Comparison of ENCODE assay signal across 19 cellular contexts in the genomic region with DNA sequence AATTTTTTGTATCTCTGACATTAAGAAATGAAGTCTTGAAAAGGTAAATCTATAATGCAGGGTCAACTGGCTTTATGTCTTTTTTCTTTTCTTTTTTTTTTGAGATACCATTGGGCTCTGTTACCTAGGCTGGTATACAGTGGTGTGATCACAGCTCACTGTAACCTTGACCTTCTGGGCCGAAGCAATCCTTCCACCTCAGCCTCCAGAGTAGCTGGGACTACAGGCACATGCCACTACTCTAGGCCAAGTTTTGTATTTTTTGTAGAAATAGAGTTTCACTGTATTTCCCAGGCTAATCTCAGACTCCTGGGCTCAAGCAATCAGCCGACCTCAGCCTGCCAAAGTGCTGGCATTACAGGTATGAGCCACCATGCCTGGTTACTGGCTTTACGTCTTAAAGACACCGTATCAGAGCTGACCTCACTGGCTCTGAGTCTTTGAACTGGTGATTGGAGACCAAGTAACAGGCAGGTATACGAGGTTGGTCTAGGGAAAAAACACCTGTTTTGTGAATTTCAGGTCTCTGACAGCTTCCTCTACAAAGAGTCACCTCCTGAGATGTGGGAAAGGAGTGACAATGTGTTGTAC.
DNase-seq lines count a peak whose midpoint lies in the region; ATAC-seq, FAIRE-seq and TF ChIP-seq lines count a peak whose summit lies in the region.
"Had no signal": no experiment of that assay in that cellular context is flagged by ENCODE, and none has a peak within 500 bp of the region (broad histone marks: within the 10 kb centered on the region; RNA-seq: fewer than 3 reads in every experiment).

No MANE protein-coding gene starts in this region.

- H3K9me3 ChIP-seq in K562 (replicated peaks; ENCODE audit: control insufficient read depth, insufficient read depth, low read depth, low read length) (no peaks in the 10 kb centered on the region), kidney (ENCODE audit: control insufficient read depth in 1 of 2, low read length in 2 of 2) (no peaks in the 10 kb centered on the region), right lobe of liver (no peaks in the 10 kb centered on the region), small intestine (ENCODE audit: control insufficient read depth, low read depth) (no peaks in the 10 kb centered on the region)

- ATAC-seq in K562 (0 out of 3 replicates have a peak, but pooled peaks have one; percentile 22), right lobe of liver (peak; percentile 43 to 75 (median 67)), HG03439 (IDR thresholded peaks at IDR 0.05; ENCODE audit: unreplicated experiment) (no peak), HG02798 (IDR thresholded peaks at IDR 0.05; ENCODE audit: poor library complexity, unreplicated experiment) (no peak)
- ATAC-seq: CD8-positive, alpha-beta T cell had no signal

- H3K9ac ChIP-seq in K562 (ENCODE audit: insufficient read depth in 1 of 2, low read depth in 2 of 2, low read length in 2 of 2): no peak overlapping the region
- H3K9ac ChIP-seq in kidney (ENCODE audit: low read length in 2 of 2): no peak overlapping the region
- H3K9ac ChIP-seq: BLaER1 treated with 17β-estradiol and CSF1 and Interleukin-3, amounts not matched to agents 10 nM and 100 nM had no signal

- WGBS in K562 (ENCODE audit: insufficient coverage, low coverage, missing lambda C conversion rate): 18% methylated on average over 5 of the region's 5 CpGs
- WGBS in right lobe of liver (ENCODE audit: insufficient coverage, low coverage, low lambda C conversion rate, missing lambda C conversion rate): 64% methylated on average over 4 of the region's 5 CpGs
- WGBS in small intestine, 3 donors: 36 to 73% (median 37%) methylated on average over 5 of the region's 5 CpGs

- BruUV-seq in K562 (replicated peaks; lab: Mats Ljungman, UMichigan): no TSS peak

- no peak for FAIRE-seq in K562 (lab: Jason Lieb, UNC)
- FAIRE-seq in kidney (lab: Jason Lieb, UNC): no peak
- FAIRE-seq in small intestine (lab: Jason Lieb, UNC): no peak
- FAIRE-seq: H1 had no signal

- H3K4me1 ChIP-seq in K562 (replicated peaks in 1 of 2; ENCODE audit: control insufficient read depth in 2 of 2, insufficient read depth in 2 of 2, low read length in 2 of 2) (no peaks in the 10 kb centered on the region), kidney (ENCODE audit: control insufficient read depth in 1 of 2, insufficient read depth in 1 of 2, low read depth in 1 of 2, low read length in 2 of 2) (peaks cover 0 to 12% of the 10 kb centered on the region in 2 donors), right lobe of liver (peaks cover 0 to 25% (median 5%) of the 10 kb centered on the region in 4 donors), small intestine (ENCODE audit: control insufficient read depth in 2 of 2, insufficient read depth in 1 of 2, low read depth in 1 of 2, low read length in 1 of 2) (peaks cover 1 to 4% of the 10 kb centered on the region in 2 donors)
- H3K4me1 ChIP-seq: BLaER1 treated with 17β-estradiol and CSF1 and Interleukin-3, amounts not matched to agents 10 nM and 100 nM had no signal

- no peak overlapping the region for H3K4me2 ChIP-seq in K562 (ENCODE audit: insufficient read depth, low read length)
- H3K4me2 ChIP-seq: BLaER1 treated with 17β-estradiol and CSF1 and Interleukin-3, amounts not matched to agents 10 nM and 100 nM had no signal

- TF ChIP-seq RAD21 in K562 (CRISPR knock-in tag; conservative IDR thresholded peaks at IDR 0.05 in 1 of 2, IDR thresholded peaks at IDR 0.05 in 1 of 2): no peak

- no peak for TF ChIP-seq EP300 in K562 (IDR thresholded peaks at IDR 0.05; ENCODE audit: low read length)

- TF ChIP-seq POLR2A in K562 (conservative IDR thresholded peaks at IDR 0.05): no peak
- TF ChIP-seq POLR2A in right lobe of liver (IDR thresholded peaks at IDR 0.05): no peak

- H3K4me3 Mint-ChIP-seq in glutamatergic neuron (ENCODE audit: unreplicated experiment): no peak overlapping the region
- H3K4me3 Mint-ChIP-seq: B cell; CD8-positive, alpha-beta T cell; H9 had no signal

- H3K4me3 ChIP-seq in K562 (no peak overlapping the region), kidney (ENCODE audit: low read length in 2 of 2) (no peak overlapping the region), right lobe of liver (no peak overlapping the region), small intestine (ENCODE audit: low read depth in 1 of 2, low read length in 2 of 2) (no peak overlapping the region)
- H3K4me3 ChIP-seq: BLaER1 treated with 17β-estradiol and CSF1 and Interleukin-3, amounts not matched to agents 10 nM and 100 nM had no signal

- H3K9me1 ChIP-seq in K562 (ENCODE audit: control insufficient read depth, insufficient read depth, low read length): no peaks in the 10 kb centered on the region

- CTCF ChIA-PET in K562 (lab: Yijun Ruan, JAX; ENCODE audit: low intra/inter-chr PET ratio): no interaction called here

- no peaks in the 10 kb centered on the region for H4K20me1 ChIP-seq in K562 (replicated peaks; ENCODE audit: control insufficient read depth, insufficient read depth, low read length)
- H4K20me1 ChIP-seq: BLaER1 treated with 17β-estradiol and CSF1 and Interleukin-3, amounts not matched to agents 10 nM and 100 nM had no signal

- H3K27ac ChIP-seq in K562 (ENCODE audit: extremely low read depth, low read depth, low read length) (no peak overlapping the region), kidney (ENCODE audit: low read depth in 2 of 2, low read length in 2 of 2) (peak overlapping the region; percentile 9 to 33), right lobe of liver (peak overlapping the region in 2 of 3 donors; percentile 48 to 64), small intestine (ENCODE audit: low read depth in 1 of 2, low read length in 1 of 2) (no peak overlapping the region)
- H3K27ac ChIP-seq: BLaER1 treated with 17β-estradiol and CSF1 and Interleukin-3, amounts not matched to agents 10 nM and 100 nM; HL-60 had no signal

- no peaks in the 10 kb centered on the region for H3K36me3 ChIP-seq in K562 (ENCODE audit: control insufficient read depth, insufficient read depth, low read length)
- H3K36me3 ChIP-seq in kidney (ENCODE audit: control insufficient read depth in 1 of 2, insufficient read depth in 2 of 2, low read length in 2 of 2): no peaks in the 10 kb centered on the region
- no peaks in the 10 kb centered on the region for H3K36me3 ChIP-seq in right lobe of liver
- H3K36me3 ChIP-seq in small intestine (ENCODE audit: control insufficient read depth in 2 of 2, insufficient read depth in 2 of 2, low read length in 2 of 2): no peaks in the 10 kb centered on the region
- H3K36me3 ChIP-seq: BLaER1 treated with 17β-estradiol and CSF1 and Interleukin-3, amounts not matched to agents 10 nM and 100 nM had no signal

- TF ChIP-seq CTCF in K562 (IDR thresholded peaks at IDR 0.05 in 2 of 3, conservative IDR thresholded peaks at IDR 0.05 in 1 of 3; ENCODE audit: insufficient read depth in 2 of 3, low read depth in 1 of 3, low read length in 3 of 3) (no peak), kidney (IDR thresholded peaks at IDR 0.05; ENCODE audit: borderline replicate concordance, extremely low read depth, insufficient read depth) (no peak), right lobe of liver (IDR thresholded peaks at IDR 0.05) (no peak), glutamatergic neuron (IDR thresholded peaks at IDR 0.05; ENCODE audit: partially characterized antibody, unreplicated experiment) (no peak)

- H3K27me3 Mint-ChIP-seq in glutamatergic neuron (ENCODE audit: unreplicated experiment): peaks cover 2% of the 10 kb centered on the region

- peaks cover 4% of the 10 kb centered on the region for H3K36me3 Mint-ChIP-seq in glutamatergic neuron (ENCODE audit: unreplicated experiment)
- H3K36me3 Mint-ChIP-seq: CD8-positive, alpha-beta T cell had no signal

- H3K9me3 Mint-ChIP-seq in glutamatergic neuron (ENCODE audit: unreplicated experiment): no peaks in the 10 kb centered on the region

- intact Hi-C loops in K562 (cut with micrococcal nuclease): no loop called here
- intact Hi-C loops in kidney (cut with DNase I): no loop called here
- intact Hi-C loops in right lobe of liver (cut with DNase I): no loop called here

- in situ Hi-C loops in K562 (cut with MboI): no loop called here

- no peaks in the 10 kb centered on the region for H3K79me2 ChIP-seq in K562 (ENCODE audit: control insufficient read depth, insufficient read depth, low read length)

- POLR2A ChIA-PET in K562 (lab: Yijun Ruan, JAX): interaction anchor here (1.4 kb wide), 1 partner anchor 11 kb away, joined by 3 read pairs; no protein-coding TSS in a partner anchor

- H3K27me3 ChIP-seq in K562 (ENCODE audit: control insufficient read depth in 2 of 2, insufficient read depth in 2 of 2, low read length in 2 of 2): peaks cover 7% of the 10 kb centered on the region in 2 experiments; a peak in 3 of 5 replicates
- H3K27me3 ChIP-seq in right lobe of liver: no peaks in the 10 kb centered on the region
- H3K27me3 ChIP-seq in small intestine (ENCODE audit: control insufficient read depth in 2 of 2, insufficient read depth in 2 of 2, low read length in 2 of 2): no peaks in the 10 kb centered on the region
- H3K27me3 ChIP-seq: BLaER1 treated with 17β-estradiol and CSF1 and Interleukin-3, amounts not matched to agents 10 nM and 100 nM had no signal

- no peaks in the 10 kb centered on the region for H3K4me1 Mint-ChIP-seq in glutamatergic neuron (ENCODE audit: low read depth, unreplicated experiment)
- H3K4me1 Mint-ChIP-seq: B cell, H9 had no signal

- H3K27ac Mint-ChIP-seq in glutamatergic neuron (ENCODE audit: unreplicated experiment): no peak overlapping the region
- H3K27ac Mint-ChIP-seq: B cell; CD8-positive, alpha-beta T cell; H9 had no signal

- DNase-seq in K562 (ENCODE audit: extremely low read depth in 1 of 4, low spot score in 3 of 4) (no peak), kidney (no peak), right lobe of liver (peak in 1 of 3 donors; percentile 48), small intestine (peak; percentile 9), glutamatergic neuron (no peak)
- no peak for DNase-seq in activated CD8-positive, alpha-beta memory T cell treated with anti-CD3 and anti-CD28 coated beads for 24 hours
- DNase-seq: 8988T; Calu3; CD8-positive, alpha-beta T cell; DMS79 treated with DMSO at 0.1 percent for 48 hours; GF-D8; H9; IMR-90 had no signal

- no peak overlapping the region for H2AFZ ChIP-seq in K562 (ENCODE audit: low read depth, low read length)

TF ChIP-seq in K562, 482 proteins besides CTCF, POLR2A, EP300 and RAD21 (continues in another document):
- no peak for TF ChIP-seq SIN3A (IDR thresholded peaks at IDR 0.05; ENCODE audit: borderline replicate concordance in 2 of 2, control insufficient read depth in 1 of 2, low read depth in 2 of 2, low read length in 2 of 2)

Comparison
In these comparisons a context has a peak if more than half of its experiments do, and no peak if none do; other contexts are left out.
1. ATAC-seq: peak in K562 (single experiment) and right lobe of liver (4 of 4); none in HG03439 (single experiment) and HG02798 (single experiment).
2. H3K27ac ChIP-seq: peak in kidney (2 of 2) and right lobe of liver (2 of 3); none in K562 (single experiment) and small intestine (0 of 2).